Comparison of ENCODE assay signal across 14 cellular contexts in genomic region chr3:4517643-4518042, GRCh38. TPM values are rescaled to one million over a fixed set of nuclear protein-coding genes. Genes with fewer than 3 reads are reported as not detected.
DNase-seq lines count a peak whose midpoint lies in the region; ATAC-seq lines count a peak whose summit lies in the region.
"Had no signal": no experiment of that assay in that cellular context is flagged by ENCODE, and none has a peak within 500 bp of the region (broad histone marks: within the 10 kb centered on the region; RNA-seq: fewer than 3 reads in every experiment).

No MANE protein-coding gene starts in this region.

- intact Hi-C loops in activated CD4-positive, alpha-beta memory T cell treated with anti-CD3 and anti-CD28 coated beads for 36 hours (cut with micrococcal nuclease): loop anchor here (1.0 to 2.0 kb wide), 3 partner anchors 10 to 107 kb away; partner anchors contain the start of gene SUMF1

- no peaks in the 10 kb centered on the region for H3K36me3 ChIP-seq in CD8-positive, alpha-beta memory T cell (ENCODE audit: insufficient read depth, low read length)
- H3K36me3 ChIP-seq: colonic mucosa had no signal

- H3K27me3 Mint-ChIP-seq in CD8-positive, alpha-beta memory T cell: no peaks in the 10 kb centered on the region
- H3K27me3 Mint-ChIP-seq in activated CD4-positive, alpha-beta memory T cell treated with anti-CD3 and anti-CD28 coated beads for 36 hours: no peaks in the 10 kb centered on the region
- H3K27me3 Mint-ChIP-seq in memory B cell: no peaks in the 10 kb centered on the region

- peak; percentile 26 for ATAC-seq in memory B cell (ENCODE audit: low read depth)

- H3K9me3 Mint-ChIP-seq in CD8-positive, alpha-beta memory T cell: no peaks in the 10 kb centered on the region
- no peaks in the 10 kb centered on the region for H3K9me3 Mint-ChIP-seq in activated CD4-positive, alpha-beta memory T cell treated with anti-CD3 and anti-CD28 coated beads for 36 hours
- no peaks in the 10 kb centered on the region for H3K9me3 Mint-ChIP-seq in memory B cell

- no peak for DNase-seq in CD8-positive, alpha-beta memory T cell
- DNase-seq in Kasumi-1 (lab: John Stamatoyannopoulos, UW) (peak; percentile 32 to 50), memory B cell (ENCODE audit: low spot score in 2 of 2) (no peak), NCI-H524 (lab: John Stamatoyannopoulos, UW) (no peak), activated gamma-delta T cell (lab: John Stamatoyannopoulos, UW) (no peak), NCI-H446 treated with DMSO at 0.1 percent for 48 hours (lab: John Stamatoyannopoulos, UW) (no peak), CD1c-positive myeloid dendritic cell (ENCODE audit: extremely low spot score) (no peak)
- no peak for DNase-seq in activated CD4-positive, alpha-beta memory T cell treated with anti-CD3 and anti-CD28 coated beads for 36 hours
- DNase-seq: activated CD4-positive, alpha-beta T cell treated with anti-CD3 and anti-CD28 coated beads, Interleukin-2, amount 50 U/mL, for 1 hour; colonic mucosa; H7; hippocampal formation; NCI-H2107; SW 1271 had no signal

- POLR2A ChIA-PET in CD8-positive, alpha-beta memory T cell (lab: Charles Lee): interaction anchor here (0.7 to 2.7 kb wide), 2 partner anchors 25 to 467 kb away, joined by 3 to 39 read pairs; partner anchors contain the start of gene ITPR1
- POLR2A ChIA-PET in activated CD4-positive, alpha-beta memory T cell treated with anti-CD3 and anti-CD28 coated beads for 36 hours (lab: Charles Lee): interaction anchor here (0.5 to 3.3 kb wide), 4 partner anchors 9 to 50 kb away, joined by 3 to 28 read pairs (median 4); partner anchors contain the start of genes ITPR1 and SUMF1

- no peak overlapping the region for H3K4me3 Mint-ChIP-seq in CD8-positive, alpha-beta memory T cell
- H3K4me3 Mint-ChIP-seq in activated CD4-positive, alpha-beta memory T cell treated with anti-CD3 and anti-CD28 coated beads for 36 hours: no peak overlapping the region
- H3K4me3 Mint-ChIP-seq in memory B cell: no peak overlapping the region

- peak overlapping the region; percentile 62 to 94 (median 90) for H3K27ac Mint-ChIP-seq in CD8-positive, alpha-beta memory T cell
- H3K27ac Mint-ChIP-seq in activated CD4-positive, alpha-beta memory T cell treated with anti-CD3 and anti-CD28 coated beads for 36 hours: peak overlapping the region; percentile 69
- H3K27ac Mint-ChIP-seq in memory B cell: peak overlapping the region; percentile 1

- no peaks in the 10 kb centered on the region for H3K9me3 ChIP-seq in CD8-positive, alpha-beta memory T cell (ENCODE audit: low read length)
- H3K9me3 ChIP-seq: colonic mucosa had no signal

- H3K27me3 ChIP-seq in CD8-positive, alpha-beta memory T cell (ENCODE audit: insufficient read depth, low read length, poor library complexity, severe bottlenecking): no peaks in the 10 kb centered on the region
- H3K27me3 ChIP-seq: colonic mucosa had no signal

- CTCF ChIA-PET in CD8-positive, alpha-beta memory T cell (lab: Charles Lee): interaction anchor here (1.5 to 4.1 kb wide), 5 partner anchors 10 to 167 kb away, joined by 4 to 32 read pairs (median 6); partner anchors contain the start of gene ITPR1
- CTCF ChIA-PET in activated CD4-positive, alpha-beta memory T cell treated with anti-CD3 and anti-CD28 coated beads for 36 hours (lab: Charles Lee): interaction anchor here (1.0 to 3.9 kb wide), 4 partner anchors 22 to 167 kb away, joined by 3 to 49 read pairs (median 14); no protein-coding TSS in a partner anchor

- H3K27ac ChIP-seq in CD8-positive, alpha-beta memory T cell (ENCODE audit: low read depth, low read length): no peak overlapping the region
- H3K27ac ChIP-seq: colonic mucosa had no signal

- peaks cover 30 to 50% (median 44%) of the 10 kb centered on the region in 3 donors for H3K4me1 Mint-ChIP-seq in CD8-positive, alpha-beta memory T cell
- H3K4me1 Mint-ChIP-seq in activated CD4-positive, alpha-beta memory T cell treated with anti-CD3 and anti-CD28 coated beads for 36 hours (ENCODE audit: low read depth): peaks cover 28% of the 10 kb centered on the region
- peaks cover 30% of the 10 kb centered on the region for H3K4me1 Mint-ChIP-seq in memory B cell

- peaks cover 28% of the 10 kb centered on the region for H3K4me1 ChIP-seq in CD8-positive, alpha-beta memory T cell (ENCODE audit: insufficient read depth, low read length)
- H3K4me1 ChIP-seq: colonic mucosa had no signal

- H3K36me3 Mint-ChIP-seq in CD8-positive, alpha-beta memory T cell: peaks cover 0 to 29% (median 6%) of the 10 kb centered on the region in 3 donors
- peaks cover 5% of the 10 kb centered on the region for H3K36me3 Mint-ChIP-seq in activated CD4-positive, alpha-beta memory T cell treated with anti-CD3 and anti-CD28 coated beads for 36 hours
- H3K36me3 Mint-ChIP-seq in memory B cell: peaks cover 16% of the 10 kb centered on the region

- no peak overlapping the region for H3K4me3 ChIP-seq in CD8-positive, alpha-beta memory T cell (ENCODE audit: low read length)
- H3K4me3 ChIP-seq: colonic mucosa had no signal

RNA-seq across cellular contexts. Expression of gene ITPR1, which starts 24.5 kb away (rescaled TPM):
- 10 to 100 TPM; 82.6 to 85.8 TPM for total RNA-seq in CD8-positive, alpha-beta memory T cell
- polyA plus RNA-seq in CD8-positive, alpha-beta memory T cell: 14.9 TPM
- 10 to 100 TPM; 49.1 to 53.1 TPM for total RNA-seq in activated CD4-positive, alpha-beta memory T cell treated with anti-CD3 and anti-CD28 coated beads for 36 hours

RNA-seq across cellular contexts. Expression of gene SUMF1, which starts 50.6 kb away (rescaled TPM):
- 10 to 100 TPM; 12.1 to 13.0 TPM for total RNA-seq in CD8-positive, alpha-beta memory T cell
- 28.7 TPM for polyA plus RNA-seq in CD8-positive, alpha-beta memory T cell
- total RNA-seq in activated CD4-positive, alpha-beta memory T cell treated with anti-CD3 and anti-CD28 coated beads for 36 hours: 1 to 10 TPM; 5.1 to 5.6 TPM

Comparison
In these comparisons a context has a peak if more than half of its experiments do, and no peak if none do; other contexts are left out.
1. DNase-seq: peak in Kasumi-1 (2 of 2); none in CD8-positive, alpha-beta memory T cell (0 of 5), activated CD4-positive, alpha-beta memory T cell treated with anti-CD3 and anti-CD28 coated beads for 36 hours (single experiment), memory B cell (0 of 2), NCI-H524 (0 of 2), activated gamma-delta T cell (single experiment), NCI-H446 treated with DMSO at 0.1 percent for 48 hours (single experiment) and CD1c-positive myeloid dendritic cell (single experiment).
2. H3K27ac Mint-ChIP-seq: peak in every context shown above with its lines; median percentile 90 in CD8-positive, alpha-beta memory T cell; 69 in activated CD4-positive, alpha-beta memory T cell treated with anti-CD3 and anti-CD28 coated beads for 36 hours; 1 in memory B cell.